23 cellular contexts compared by ENCODE assay signal in genomic region chr7:19392246-19392645, GRCh38.
A peak's percentile ranks its signal among the peaks of the same experiment; 100 is the strongest.
DNase-seq lines count a peak whose midpoint lies in the region; ATAC-seq, FAIRE-seq and TF ChIP-seq lines count a peak whose summit lies in the region.
"Had no signal": no experiment of that assay in that cellular context is flagged by ENCODE, and none has a peak within 500 bp of the region (broad histone marks: within the 10 kb centered on the region; RNA-seq: fewer than 3 reads in every experiment).

No MANE protein-coding gene starts in this region.

- no peaks in the 10 kb centered on the region for H3K36me3 ChIP-seq in suprapubic skin
- H3K36me3 ChIP-seq: BLaER1 treated with 17β-estradiol and CSF1 and Interleukin-3, amounts not matched to agents 10 nM and 100 nM had no signal

- ATAC-seq in GM18870 (IDR thresholded peaks at IDR 0.05; ENCODE audit: unreplicated experiment) (no peak), GM21529 (IDR thresholded peaks at IDR 0.05; ENCODE audit: unreplicated experiment) (no peak)
- ATAC-seq: stimulated activated naive CD8-positive, alpha-beta T cell treated with anti-CD3 and anti-CD28 coated beads, Interleukin-15, Interleukin-2, amounts not matched to agents 100 U/mL and 50 U/mL, for 24 hours had no signal

- no peaks in the 10 kb centered on the region for H3K27me3 ChIP-seq in suprapubic skin
- H3K27me3 ChIP-seq: BLaER1 treated with 17β-estradiol and CSF1 and Interleukin-3, amounts not matched to agents 10 nM and 100 nM had no signal

- TF ChIP-seq POLR2A in suprapubic skin (IDR thresholded peaks at IDR 0.05): no peak

- H3K4me3 Mint-ChIP-seq in osteocyte (ENCODE audit: unreplicated experiment): no peak overlapping the region
- H3K4me3 Mint-ChIP-seq: central memory CD8-positive, alpha-beta T cell; endodermal cell had no signal

- H3K9me3 ChIP-seq in suprapubic skin: no peaks in the 10 kb centered on the region
- H3K9me3 ChIP-seq: BLaER1 treated with 17β-estradiol and CSF1 and Interleukin-3, amounts not matched to agents 10 nM and 100 nM had no signal

- H3K4me1 Mint-ChIP-seq in osteocyte (ENCODE audit: unreplicated experiment): peaks cover 21% of the 10 kb centered on the region
- H3K4me1 Mint-ChIP-seq: central memory CD8-positive, alpha-beta T cell had no signal

- 67% methylated on average over 3 of the region's 3 CpGs for WGBS in suprapubic skin

- no peak for TF ChIP-seq EP300 in suprapubic skin (IDR thresholded peaks at IDR 0.05)

- H3K9me3 Mint-ChIP-seq in osteocyte (ENCODE audit: unreplicated experiment): peaks cover 15% of the 10 kb centered on the region

- H3K4me1 ChIP-seq in suprapubic skin: no peaks in the 10 kb centered on the region

- H3K27me3 Mint-ChIP-seq in osteocyte (ENCODE audit: unreplicated experiment): no peaks in the 10 kb centered on the region
- H3K27me3 Mint-ChIP-seq: central memory CD8-positive, alpha-beta T cell had no signal

- peak; percentile 77 for DNase-seq in ELR (ENCODE audit: low read depth)
- peak; percentile 44 for DNase-seq in RCC 7860 (ENCODE audit: low spot score)
- peak; percentile 23 for DNase-seq in epithelial cell of proximal tubule (ENCODE audit: low read depth)
- DNase-seq in osteocyte (ENCODE audit: extremely low spot score, unreplicated experiment): no peak
- no peak for DNase-seq in suprapubic skin (ENCODE audit: low spot score in 2 of 2)
- no peak for DNase-seq in 8988T
- DNase-seq: activated naive CD4-positive, alpha-beta T cell treated with Interleukin-2 at 50 U/mL for 16 hours; endodermal cell; head of caudate nucleus; KBM-7; NCI-H1436 treated with DMSO at 0.1 percent for 48 hours; NCI-H510A; nucleus accumbens; PC-9; stimulated activated CD4-positive, alpha-beta T cell treated with anti-CD3 and anti-CD28 coated beads, Interleukin-12 subunit alpha, Interleukin-12 subunit beta, amount 100 ng/mL, for 4 hours; stimulated activated naive CD8-positive, alpha-beta T cell treated with anti-CD3 and anti-CD28 coated beads, Interleukin-15, Interleukin-2, amounts not matched to agents 100 U/mL and 50 U/mL, for 24 hours had no signal

- no peak for FAIRE-seq in RCC 7860 (lab: Jason Lieb, UNC)
- FAIRE-seq: H1, keratinocyte, urothelium cell line had no signal

- peak overlapping the region; percentile 32 for H3K27ac Mint-ChIP-seq in osteocyte (ENCODE audit: unreplicated experiment)
- H3K27ac Mint-ChIP-seq: endodermal cell had no signal

- no peak overlapping the region for H3K27ac ChIP-seq in suprapubic skin
- H3K27ac ChIP-seq: BLaER1 treated with 17β-estradiol and CSF1 and Interleukin-3, amounts not matched to agents 10 nM and 100 nM; PC-9 had no signal

- no peak overlapping the region for H3K4me3 ChIP-seq in epithelial cell of proximal tubule (ENCODE audit: low read depth, low read length)
- no peak overlapping the region for H3K4me3 ChIP-seq in suprapubic skin
- H3K4me3 ChIP-seq: BLaER1 treated with 17β-estradiol and CSF1 and Interleukin-3, amounts not matched to agents 10 nM and 100 nM; PC-9 had no signal

- no peak for TF ChIP-seq CTCF in epithelial cell of proximal tubule (conservative IDR thresholded peaks at IDR 0.05; ENCODE audit: low read depth, low read length)
- TF ChIP-seq CTCF in osteocyte (IDR thresholded peaks at IDR 0.05): no peak
- TF ChIP-seq CTCF in suprapubic skin (IDR thresholded peaks at IDR 0.05): no peak

- H3K36me3 Mint-ChIP-seq in osteocyte (ENCODE audit: unreplicated experiment): peaks cover 2% of the 10 kb centered on the region

Comparison
In these comparisons a context has a peak if more than half of its experiments do, and no peak if none do; other contexts are left out.
1. DNase-seq: peak in ELR (single experiment), RCC 7860 (single experiment) and epithelial cell of proximal tubule (single experiment); none in osteocyte (single experiment), suprapubic skin (0 of 2) and 8988T (single experiment).